8 cellular contexts compared by ENCODE assay signal in the genomic region with DNA sequence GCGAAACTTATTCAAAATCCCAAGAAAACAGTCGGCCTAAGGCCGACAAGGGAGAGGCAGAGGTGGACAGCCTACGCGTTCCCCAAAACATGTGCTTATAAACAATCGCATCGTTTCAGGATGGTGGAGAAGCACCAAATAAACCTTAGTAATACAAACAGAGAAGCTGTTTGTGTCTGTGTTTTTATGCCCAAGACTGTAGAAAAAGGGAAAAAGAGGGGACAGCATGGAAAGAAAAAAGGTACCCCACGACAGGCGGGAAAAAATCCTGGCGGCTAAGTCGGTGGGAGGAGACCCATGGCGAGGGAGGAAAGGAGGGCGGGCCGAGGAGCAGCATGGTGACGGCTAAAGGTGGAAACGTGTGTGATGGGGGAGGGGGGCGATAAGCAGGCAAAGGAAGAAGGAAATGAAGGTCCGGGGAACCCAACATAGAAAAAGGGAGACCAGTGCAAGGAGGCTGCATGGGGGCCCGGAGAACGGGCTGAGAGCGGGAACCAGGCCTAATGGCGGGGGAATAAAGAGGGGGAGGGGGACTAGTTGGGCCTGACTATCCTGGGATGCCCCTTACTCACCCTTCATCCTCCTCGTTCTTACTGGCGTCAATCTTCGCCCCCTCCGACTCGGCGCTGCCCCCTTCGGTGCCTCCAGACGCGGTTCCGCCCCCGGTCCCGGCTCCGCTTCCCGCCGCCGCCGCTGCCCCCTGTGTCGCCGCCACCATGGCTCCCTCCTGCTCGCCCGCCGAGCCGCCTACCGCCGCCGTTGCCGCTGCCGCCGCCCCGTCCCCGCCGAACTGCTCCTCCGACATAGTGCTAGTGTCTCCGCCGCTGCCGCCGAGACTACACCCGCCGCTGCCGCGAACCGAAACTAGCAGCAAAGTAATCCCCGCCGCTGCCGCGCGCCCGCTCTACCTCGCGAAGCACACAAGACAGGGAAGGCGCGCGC. TPM values are rescaled to one million over a fixed set of nuclear protein-coding genes. Genes with fewer than 3 reads are reported as not detected.
A peak's percentile ranks its signal among the peaks of the same experiment; 100 is the strongest.
DNase-seq lines count a peak whose midpoint lies in the region; ATAC-seq and TF ChIP-seq lines count a peak whose summit lies in the region.

No MANE protein-coding gene starts in this region.

- peak overlapping the region; percentile 91 for H3K4me3 Mint-ChIP-seq in activated CD4-positive, alpha-beta T cell treated with anti-CD3 and anti-CD28 coated beads, Interleukin-2, amount 10 ng/mL, durations not matched to agents 24 days and 14 days

- peak overlapping the region; percentile 93 to 100 (median 97) for H3K27ac ChIP-seq in right lobe of liver

- WGBS in right lobe of liver (ENCODE audit: insufficient coverage, low coverage, low lambda C conversion rate, missing lambda C conversion rate): under 1% methylated on average over 22 of the region's 75 CpGs

- TF ChIP-seq POLR2A in right lobe of liver (IDR thresholded peaks at IDR 0.05): no peak

- intact Hi-C loops in activated CD4-positive, alpha-beta T cell treated with anti-CD3 and anti-CD28 coated beads, Interleukin-2, amount 10 ng/mL, durations not matched to agents 24 days and 14 days (cut with micrococcal nuclease): loop anchor here (1.0 to 10.0 kb wide), 7 partner anchors 14 to 1112 kb away; a partner anchor contains a TSS
- intact Hi-C loops in right lobe of liver (cut with DNase I): loop anchor here (5.0 to 10.0 kb wide), 2 partner anchors 52 to 54 kb away; no protein-coding TSS in a partner anchor

- H3K36me3 Mint-ChIP-seq in activated CD4-positive, alpha-beta T cell treated with anti-CD3 and anti-CD28 coated beads, Interleukin-2, amount 10 ng/mL, durations not matched to agents 24 days and 14 days (ENCODE audit: low read depth): peaks cover 71% of the 10 kb centered on the region

- H3K27ac Mint-ChIP-seq in activated CD4-positive, alpha-beta T cell treated with anti-CD3 and anti-CD28 coated beads, Interleukin-2, amount 10 ng/mL, durations not matched to agents 24 days and 14 days: peak overlapping the region; percentile 98

- peak overlapping the region; percentile 85 to 94 (median 89) for H3K4me3 ChIP-seq in right lobe of liver

- ATAC-seq in GM19023 (IDR thresholded peaks at IDR 0.05; ENCODE audit: unreplicated experiment) (peak; percentile 27), HG03280 (IDR thresholded peaks at IDR 0.05; ENCODE audit: unreplicated experiment) (peak; percentile 22), right lobe of liver (peak; percentile 47 to 57 (median 50))

- TF ChIP-seq CTCF in AG09319 (IDR thresholded peaks at IDR 0.05; ENCODE audit: low read depth, low read length) (no peak), right lobe of liver (IDR thresholded peaks at IDR 0.05) (no peak)

- DNase-seq in AG09319 (ENCODE audit: extremely low read depth, low read depth) (peak; percentile 15), NCI-H510A (lab: John Stamatoyannopoulos, UW) (peak; percentile 66), dedifferentiated amniotic fluid mesenchymal stem cell (ENCODE audit: extremely low spot score) (peak; percentile 41), right lobe of liver (peak; percentile 83 to 86 (median 85))
- DNase-seq in activated CD4-positive, alpha-beta T cell treated with anti-CD3 and anti-CD28 coated beads, Interleukin-2, amount 10 ng/mL, durations not matched to agents 24 days and 14 days: peak; percentile 91
- peak; percentile 81 for DNase-seq in stimulated activated CD4-positive, alpha-beta T cell treated with anti-CD3 and anti-CD28 coated beads, Interleukin-4, amount 100 ng/mL, for 24 hours

- no peaks in the 10 kb centered on the region for H3K9me3 ChIP-seq in right lobe of liver

- H3K4me1 ChIP-seq in right lobe of liver: peaks cover 0 to 33% (median 17%) of the 10 kb centered on the region in 4 donors

- peaks cover 0 to 12% (median 4%) of the 10 kb centered on the region in 4 donors for H3K36me3 ChIP-seq in right lobe of liver

- H3K27me3 ChIP-seq in right lobe of liver: no peaks in the 10 kb centered on the region

- peaks cover 45% of the 10 kb centered on the region for H3K4me1 Mint-ChIP-seq in activated CD4-positive, alpha-beta T cell treated with anti-CD3 and anti-CD28 coated beads, Interleukin-2, amount 10 ng/mL, durations not matched to agents 24 days and 14 days

- no peaks in the 10 kb centered on the region for H3K27me3 Mint-ChIP-seq in activated CD4-positive, alpha-beta T cell treated with anti-CD3 and anti-CD28 coated beads, Interleukin-2, amount 10 ng/mL, durations not matched to agents 24 days and 14 days

- H3K9me3 Mint-ChIP-seq in activated CD4-positive, alpha-beta T cell treated with anti-CD3 and anti-CD28 coated beads, Interleukin-2, amount 10 ng/mL, durations not matched to agents 24 days and 14 days: no peaks in the 10 kb centered on the region

RNA-seq across cellular contexts. Expression of a gene that starts 0.6 kb away (rescaled TPM):
- total RNA-seq in activated CD4-positive, alpha-beta T cell treated with anti-CD3 and anti-CD28 coated beads, Interleukin-2, amount 10 ng/mL, durations not matched to agents 24 days and 14 days: 481 and 492 TPM in 2 replicates
- 10 to 100 TPM; 34.5 to 67.1 (median 42.6) TPM for total RNA-seq in right lobe of liver

RNA-seq across cellular contexts. Expression of a gene that starts 57.1 kb away (rescaled TPM):
- 488 and 490 TPM in 2 replicates for total RNA-seq in activated CD4-positive, alpha-beta T cell treated with anti-CD3 and anti-CD28 coated beads, Interleukin-2, amount 10 ng/mL, durations not matched to agents 24 days and 14 days
- 10 to 100 TPM; 43.0 to 55.0 (median 52.4) TPM for total RNA-seq in right lobe of liver

RNA-seq across cellular contexts. Expression of a gene that starts 57.2 kb away (rescaled TPM):
- total RNA-seq in activated CD4-positive, alpha-beta T cell treated with anti-CD3 and anti-CD28 coated beads, Interleukin-2, amount 10 ng/mL, durations not matched to agents 24 days and 14 days: 68.0 and 73.0 TPM in 2 replicates
- total RNA-seq in right lobe of liver: 10 to 100 TPM in 3 of 6 experiments, 1 to 10 TPM in 3; 8.2 to 18.9 (median 9.9) TPM

Comparison
In these comparisons a context has a peak if more than half of its experiments do, and no peak if none do; other contexts are left out.
1. Peak in every context shown above with its lines: DNase-seq, ATAC-seq, H3K4me3 ChIP-seq and H3K27ac ChIP-seq.
2. DNase-seq: peak in every context shown above with its lines; median percentile 91 in activated CD4-positive, alpha-beta T cell treated with anti-CD3 and anti-CD28 coated beads, Interleukin-2, amount 10 ng/mL, durations not matched to agents 24 days and 14 days; 85 in right lobe of liver; 81 in stimulated activated CD4-positive, alpha-beta T cell treated with anti-CD3 and anti-CD28 coated beads, Interleukin-4, amount 100 ng/mL, for 24 hours; 66 in NCI-H510A; 41 in dedifferentiated amniotic fluid mesenchymal stem cell; 15 in AG09319.